26 cellular contexts compared by ENCODE assay signal in genomic region chr6:155717369-155717768, GRCh38.
"Had no signal": no experiment of that assay in that cellular context is flagged by ENCODE, and none has a peak within 500 bp of the region (broad histone marks: within the 10 kb centered on the region; RNA-seq: fewer than 3 reads in every experiment).

No MANE protein-coding gene starts in this region.

- H3K27me3 ChIP-seq: body of pancreas, colonic mucosa, esophagus squamous epithelium, right atrium auricular region, suprapubic skin, tibial artery, upper lobe of right lung had no signal

- H3K36me3 ChIP-seq: colonic mucosa, esophagus squamous epithelium, right atrium auricular region, suprapubic skin, tibial artery, upper lobe of right lung had no signal

- H3K4me3 ChIP-seq: body of pancreas, colonic mucosa, esophagus squamous epithelium, lung, right atrium auricular region, smooth muscle cell, suprapubic skin, tibial artery, upper lobe of right lung had no signal

- H3K9me3 ChIP-seq: body of pancreas, colonic mucosa, esophagus squamous epithelium, right atrium auricular region, suprapubic skin, tibial artery, upper lobe of right lung had no signal

- H3K27ac ChIP-seq: body of pancreas, colonic mucosa, epithelial cell of prostate, esophagus squamous epithelium, right atrium auricular region, suprapubic skin, tibial artery, upper lobe of right lung had no signal

- ATAC-seq: activated CD8-positive, alpha-beta T cell treated with anti-CD3 and anti-CD28 coated beads for 36 hours; activated naive CD4-positive, alpha-beta T cell treated with anti-CD3 and anti-CD28 coated beads, Interleukin-2, amount 50 U/mL, for 72 hours; activated T-cell treated with anti-CD3 and anti-CD28 coated beads, Interleukin-2, amount 50 U/mL, for 4 hours; body of pancreas; left lobe of liver; natural killer cell treated with Interleukin-12 subunit alpha and Interleukin-12 subunit beta and Interleukin-15 and Interleukin-18, amount 100 ng/mL, for 72 hours; upper lobe of right lung had no signal

- DNase-seq: activated B cell treated with CpG ODN at 0.5 μM for 24 hours; activated CD4-positive, alpha-beta T cell treated with anti-CD3 and anti-CD28 coated beads, Interleukin-2, amount 50 U/mL, for 1 hour; activated CD8-positive, alpha-beta T cell treated with anti-CD3 and anti-CD28 coated beads for 36 hours; activated naive CD4-positive, alpha-beta T cell; activated T-cell treated with anti-CD3 and anti-CD28 coated beads, Interleukin-2, amount 50 U/mL, for 4 hours; anterior cingulate cortex; body of pancreas; colonic mucosa; effector CD8-positive, alpha-beta T cell; esophagus squamous epithelium; foreskin melanocyte; kidney glomerular epithelial cell; mesendoderm; stimulated activated naive CD4-positive, alpha-beta T cell; T-helper 9 cell; tibial artery; upper lobe of right lung had no signal

- FAIRE-seq: endometrium had no signal

- H3K4me1 ChIP-seq: body of pancreas, colonic mucosa, esophagus squamous epithelium, right atrium auricular region, suprapubic skin, tibial artery, upper lobe of right lung had no signal
